19 cellular contexts compared by ENCODE assay signal in genomic region chr17:7468814-7469438, GRCh38. TPM values are rescaled to one million over a fixed set of nuclear protein-coding genes. Genes with fewer than 3 reads are reported as not detected.
DNase-seq lines count a peak whose midpoint lies in the region; ATAC-seq and TF ChIP-seq lines count a peak whose summit lies in the region.
"Had no signal": no experiment of that assay in that cellular context is flagged by ENCODE, and none has a peak within 500 bp of the region (broad histone marks: within the 10 kb centered on the region; RNA-seq: fewer than 3 reads in every experiment).

No MANE protein-coding gene starts in this region.

- intact Hi-C loops in natural killer cell (cut with micrococcal nuclease) (no loop called here), uterus (cut with DNase I; ENCODE audit: low total_unique reads) (no loop called here)

- peak overlapping the region; percentile 37 for H3K4me2 ChIP-seq in parathyroid adenoma (ENCODE audit: low read length)

- H3K4me3 Mint-ChIP-seq in natural killer cell = no peak overlapping the region
- no peak overlapping the region for H3K4me3 Mint-ChIP-seq in natural killer cell treated with Interleukin-12 subunit alpha and Interleukin-12 subunit beta and Interleukin-15 and Interleukin-18, amount 100 ng/mL, for 72 hours
- H3K4me3 Mint-ChIP-seq in endodermal cell = no peak overlapping the region
- H3K4me3 Mint-ChIP-seq: IgD-negative memory B cell had no signal

- H2AFZ ChIP-seq in parathyroid adenoma = no peak overlapping the region

- 87 to 91% methylated on average over 11 to 12 of the region's 12 CpGs for WGBS in endodermal cell (ENCODE audit: insufficient coverage in 1 of 2, insufficient read length in 1 of 2), 2 experiments

- H3K36me3 ChIP-seq in endodermal cell (ENCODE audit: control insufficient read depth, insufficient read depth, low read length) (peaks cover 11% of the 10 kb centered on the region), parathyroid adenoma (ENCODE audit: control insufficient read depth, insufficient read depth, low read length) (no peaks in the 10 kb centered on the region), uterus (no peaks in the 10 kb centered on the region)

- H3K9me3 Mint-ChIP-seq in natural killer cell (no peaks in the 10 kb centered on the region), endodermal cell (no peaks in the 10 kb centered on the region)
- H3K9me3 Mint-ChIP-seq in natural killer cell treated with Interleukin-12 subunit alpha and Interleukin-12 subunit beta and Interleukin-15 and Interleukin-18, amount 100 ng/mL, for 72 hours = no peaks in the 10 kb centered on the region
- H3K9me3 Mint-ChIP-seq: IgD-negative memory B cell had no signal

- H3K36me3 Mint-ChIP-seq in natural killer cell (no peaks in the 10 kb centered on the region), endodermal cell (ENCODE audit: low read depth) (peaks cover 16% of the 10 kb centered on the region)
- H3K36me3 Mint-ChIP-seq in natural killer cell treated with Interleukin-12 subunit alpha and Interleukin-12 subunit beta and Interleukin-15 and Interleukin-18, amount 100 ng/mL, for 72 hours = no peaks in the 10 kb centered on the region
- H3K36me3 Mint-ChIP-seq: IgD-negative memory B cell had no signal

- no peaks in the 10 kb centered on the region for H3K9me3 ChIP-seq in endodermal cell (ENCODE audit: control insufficient read depth, low read length)
- no peaks in the 10 kb centered on the region for H3K9me3 ChIP-seq in parathyroid adenoma (ENCODE audit: control insufficient read depth, low read length)
- no peaks in the 10 kb centered on the region for H3K9me3 ChIP-seq in uterus
- H3K9me3 ChIP-seq: Peyer's patch had no signal

- no peaks in the 10 kb centered on the region for H3K27me3 Mint-ChIP-seq in natural killer cell (ENCODE audit: low read depth in 2 of 2)
- no peaks in the 10 kb centered on the region for H3K27me3 Mint-ChIP-seq in natural killer cell treated with Interleukin-12 subunit alpha and Interleukin-12 subunit beta and Interleukin-15 and Interleukin-18, amount 100 ng/mL, for 72 hours
- no peaks in the 10 kb centered on the region for H3K27me3 Mint-ChIP-seq in endodermal cell (ENCODE audit: insufficient read depth)
- H3K27me3 Mint-ChIP-seq: IgD-negative memory B cell had no signal

- peaks cover 17 to 36% of the 10 kb centered on the region in 2 donors for H3K4me1 Mint-ChIP-seq in natural killer cell
- H3K4me1 Mint-ChIP-seq in natural killer cell treated with Interleukin-12 subunit alpha and Interleukin-12 subunit beta and Interleukin-15 and Interleukin-18, amount 100 ng/mL, for 72 hours (ENCODE audit: low read depth in 2 of 2) = peaks cover 15 to 17% of the 10 kb centered on the region in 2 donors
- H3K4me1 Mint-ChIP-seq in endodermal cell = no peaks in the 10 kb centered on the region

- no peak for ATAC-seq in natural killer cell
- no peak for ATAC-seq in natural killer cell treated with Interleukin-12 subunit alpha and Interleukin-12 subunit beta and Interleukin-15 and Interleukin-18, amount 100 ng/mL, for 72 hours

- peaks cover 75% of the 10 kb centered on the region for H3K79me2 ChIP-seq in parathyroid adenoma

- H3K27me3 ChIP-seq in endodermal cell (ENCODE audit: control insufficient read depth, insufficient read depth, low read length, poor library complexity, severe bottlenecking) (no peaks in the 10 kb centered on the region), parathyroid adenoma (ENCODE audit: control insufficient read depth, insufficient read depth, low read length) (no peaks in the 10 kb centered on the region), uterus (no peaks in the 10 kb centered on the region)
- H3K27me3 ChIP-seq: Peyer's patch had no signal

- H3K9ac ChIP-seq in endodermal cell (ENCODE audit: extremely low read depth, low read length, poor library complexity, severe bottlenecking) = no peak overlapping the region
- H3K9ac ChIP-seq in parathyroid adenoma = no peak overlapping the region

- DNase-seq in natural killer cell (no peak), endodermal cell (no peak), uterus (peak in 1 of 2 donors; percentile 32), DMS79 (lab: John Stamatoyannopoulos, UW) (no peak), GOT3 (lab: John Stamatoyannopoulos, UW) (no peak)
- no peak for DNase-seq in natural killer cell treated with Interleukin-12 subunit alpha and Interleukin-12 subunit beta and Interleukin-15 and Interleukin-18, amount 100 ng/mL, for 72 hours (ENCODE audit: low spot score)
- DNase-seq in stimulated activated CD4-positive, alpha-beta T cell treated with anti-CD3 and anti-CD28 coated beads, Interleukin-2, amount 100 ng/mL, for 48 hours = no peak
- DNase-seq: COR-L47, H7, NCI-H1105 treated with DMSO at 0.1 percent for 48 hours, NCI-H1694 treated with DMSO at 0.1 percent for 48 hours, NCI-H2107, NCI-H2227 treated with DMSO at 0.1 percent for 48 hours, NCI-H524 treated with DMSO at 0.1 percent for 48 hours, Peyer's patch, SHP77 treated with DMSO at 0.1 percent for 48 hours had no signal

- H3K27ac Mint-ChIP-seq in natural killer cell (peak overlapping the region; percentile 18 to 33), endodermal cell (peak overlapping the region; percentile 30)
- H3K27ac Mint-ChIP-seq in natural killer cell treated with Interleukin-12 subunit alpha and Interleukin-12 subunit beta and Interleukin-15 and Interleukin-18, amount 100 ng/mL, for 72 hours = no peak overlapping the region
- H3K27ac Mint-ChIP-seq: IgD-negative memory B cell had no signal

- H3K4me3 ChIP-seq in endodermal cell (ENCODE audit: low read length) = no peak overlapping the region
- H3K4me3 ChIP-seq in parathyroid adenoma (ENCODE audit: low read depth, low read length) = peak overlapping the region; percentile 6
- no peak overlapping the region for H3K4me3 ChIP-seq in uterus
- H3K4me3 ChIP-seq: Peyer's patch had no signal

- TF ChIP-seq POLR2A in uterus (IDR thresholded peaks at IDR 0.05) = no peak

- H3K4me1 ChIP-seq in endodermal cell (ENCODE audit: control insufficient read depth, insufficient read depth, low read length) (no peaks in the 10 kb centered on the region), parathyroid adenoma (peaks cover 44% of the 10 kb centered on the region), uterus (peaks cover 6 to 8% of the 10 kb centered on the region in 2 donors)

- TF ChIP-seq CTCF in natural killer cell (IDR thresholded peaks at IDR 0.05) = no peak
- no peak for TF ChIP-seq CTCF in endodermal cell (conservative IDR thresholded peaks at IDR 0.05)
- no peak for TF ChIP-seq CTCF in parathyroid adenoma (IDR thresholded peaks at IDR 0.05)
- no peak for TF ChIP-seq CTCF in uterus (IDR thresholded peaks at IDR 0.05)

- H3K27ac ChIP-seq in endodermal cell (ENCODE audit: low read depth, low read length) (no peak overlapping the region), parathyroid adenoma (peak overlapping the region; percentile 89), uterus (peak overlapping the region; percentile 59 to 62)
- H3K27ac ChIP-seq: Peyer's patch had no signal

RNA-seq across cellular contexts. Expression of gene ZBTB4, which starts 10.5 kb away (rescaled TPM):
- 10 to 100 TPM; 64.0 to 72.5 (median 68.4) TPM for total RNA-seq in natural killer cell
- total RNA-seq in natural killer cell treated with Interleukin-12 subunit alpha and Interleukin-12 subunit beta and Interleukin-15 and Interleukin-18, amount 100 ng/mL, for 72 hours = 10 to 100 TPM; 19.7 to 26.1 TPM
- total RNA-seq in endodermal cell = 10 to 100 TPM; 18.8 to 25.5 TPM
- polyA plus RNA-seq in endodermal cell (2013, experiment 1 of 2) = 13.0 TPM
- polyA plus RNA-seq in endodermal cell (2013, experiment 2 of 2) = 12.7 TPM
- total RNA-seq in uterus = 100 to 1,000 TPM in 1 of 4 donors, 10 to 100 TPM in 3; 22.7 to 116 (median 39.2) TPM

RNA-seq across cellular contexts. Expression of gene SLC35G6, which starts 12.3 kb away (rescaled TPM):
- total RNA-seq in natural killer cell (not detected), endodermal cell (under 1 TPM in 1 of 2 donors, not detected in 1; 0.33 TPM), uterus (not detected)
- not detected for total RNA-seq in natural killer cell treated with Interleukin-12 subunit alpha and Interleukin-12 subunit beta and Interleukin-15 and Interleukin-18, amount 100 ng/mL, for 72 hours
- polyA plus RNA-seq in endodermal cell (2013, experiment 1 of 2) = not detected
- not detected for polyA plus RNA-seq in endodermal cell (2013, experiment 2 of 2)
- total RNA-seq: H7, LHCN-M2, Peyer's patch had no signal
- polyA plus RNA-seq: IgD-negative memory B cell had no signal

RNA-seq across cellular contexts. Expression of gene POLR2A, which starts 15.2 kb away (rescaled TPM):
- total RNA-seq in natural killer cell = 100 to 1,000 TPM; 515 to 879 (median 524) TPM
- 100 to 1,000 TPM; 212 to 283 TPM for total RNA-seq in natural killer cell treated with Interleukin-12 subunit alpha and Interleukin-12 subunit beta and Interleukin-15 and Interleukin-18, amount 100 ng/mL, for 72 hours
- total RNA-seq in endodermal cell = 100 to 1,000 TPM; 129 to 189 TPM
- polyA plus RNA-seq in endodermal cell (2013, experiment 1 of 2) = 111 TPM
- polyA plus RNA-seq in endodermal cell (2013, experiment 2 of 2) = 96.6 TPM
- 100 to 1,000 TPM in 2 of 4 donors, 10 to 100 TPM in 2; 19.7 to 167 (median 77.6) TPM for total RNA-seq in uterus

RNA-seq across cellular contexts. Expression of gene CHRNB1, which starts 24.1 kb away (rescaled TPM):
- 10 to 100 TPM in 2 of 3 donors, 1 to 10 TPM in 1; 9.8 to 10.4 (median 10.2) TPM for total RNA-seq in natural killer cell
- total RNA-seq in natural killer cell treated with Interleukin-12 subunit alpha and Interleukin-12 subunit beta and Interleukin-15 and Interleukin-18, amount 100 ng/mL, for 72 hours = 10 to 100 TPM; 10.4 to 13.7 TPM
- total RNA-seq in endodermal cell = 10 to 100 TPM in 1 of 2 donors, 1 to 10 TPM in 1; 8.7 to 11.6 TPM
- 17.3 TPM for polyA plus RNA-seq in endodermal cell (2013, experiment 1 of 2)
- 13.0 TPM for polyA plus RNA-seq in endodermal cell (2013, experiment 2 of 2)
- total RNA-seq in uterus = 10 to 100 TPM in 2 of 4 donors, 1 to 10 TPM in 2; 3.2 to 16.9 (median 10.9) TPM

RNA-seq across cellular contexts. Expression of gene FGF11, which starts 29.6 kb away (rescaled TPM):
- 1 to 10 TPM; 1.2 to 4.2 (median 1.9) TPM for total RNA-seq in natural killer cell
- total RNA-seq in natural killer cell treated with Interleukin-12 subunit alpha and Interleukin-12 subunit beta and Interleukin-15 and Interleukin-18, amount 100 ng/mL, for 72 hours = 1 to 10 TPM; 1.9 to 4.5 TPM
- total RNA-seq in endodermal cell = 1 to 10 TPM; 4.0 to 8.8 TPM
- 14.4 TPM for polyA plus RNA-seq in endodermal cell (2013, experiment 1 of 2)
- 15.3 TPM for polyA plus RNA-seq in endodermal cell (2013, experiment 2 of 2)
- 10 to 100 TPM in 1 of 4 donors, 1 to 10 TPM in 2, not detected in 1; 2.8 to 17.9 (median 6.2) TPM for total RNA-seq in uterus
- polyA plus RNA-seq: IgD-negative memory B cell had no signal

Comparison
In these comparisons a context has a peak if more than half of its experiments do, and no peak if none do; other contexts are left out.
1. H3K27ac Mint-ChIP-seq: peak in natural killer cell (2 of 2) and endodermal cell (single experiment); none in natural killer cell treated with Interleukin-12 subunit alpha and Interleukin-12 subunit beta and Interleukin-15 and Interleukin-18, amount 100 ng/mL, for 72 hours (0 of 2).